ENCODE assay signal across 22 cellular contexts in the genomic region with DNA sequence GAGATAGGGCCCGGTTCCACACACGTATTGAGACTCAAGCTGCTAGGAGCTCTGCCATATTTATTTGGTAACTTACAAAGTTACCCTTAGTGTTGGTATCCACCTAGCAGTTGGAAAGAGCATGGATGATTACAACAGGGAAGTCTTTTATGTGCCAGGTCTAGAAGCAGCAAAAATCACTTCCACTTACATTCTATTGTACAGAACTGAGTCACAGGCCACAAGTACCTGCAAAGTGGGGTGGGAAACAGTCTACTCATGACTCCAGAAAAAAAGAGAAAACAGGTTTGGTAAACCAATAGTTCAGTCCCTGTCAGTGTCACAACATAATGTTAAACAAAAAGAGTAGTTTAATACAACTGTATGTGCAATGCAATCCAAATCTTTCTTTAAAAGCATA.
DNase-seq lines count a peak whose midpoint lies in the region; ATAC-seq, FAIRE-seq and TF ChIP-seq lines count a peak whose summit lies in the region.
"Had no signal": no experiment of that assay in that cellular context is flagged by ENCODE, and none has a peak within 500 bp of the region (broad histone marks: within the 10 kb centered on the region; RNA-seq: fewer than 3 reads in every experiment).

No MANE protein-coding gene starts in this region.

- H2AFZ ChIP-seq in mammary epithelial cell (ENCODE audit: low read depth, low read length) (no peak overlapping the region), keratinocyte (ENCODE audit: control insufficient read depth, low read length) (no peak overlapping the region)

- no peaks in the 10 kb centered on the region for H3K36me3 Mint-ChIP-seq in MCF 10A (ENCODE audit: insufficient read depth, unreplicated experiment)
- H3K36me3 Mint-ChIP-seq: CD4-positive, CD25-positive, alpha-beta regulatory T cell; CD8-positive, alpha-beta memory T cell had no signal

- CTCF ChIA-PET in mammary epithelial cell (lab: Charles Lee; ENCODE audit: low non-redundant PET): no interaction called here
- CTCF ChIA-PET in MCF 10A (lab: Yijun Ruan, JAX): interaction anchor here (0.5 to 0.7 kb wide), 3 partner anchors 294 to 1165 kb away, joined by 3 read pairs; no protein-coding TSS in a partner anchor

- H3K27ac ChIP-seq in mammary epithelial cell (ENCODE audit: insufficient read depth, low read depth, low read length): no peak overlapping the region
- no peak overlapping the region for H3K27ac ChIP-seq in keratinocyte (ENCODE audit: control insufficient read depth, insufficient read depth, low read length)
- H3K27ac ChIP-seq: HL-60 had no signal

- dilution Hi-C loops in mammary epithelial cell (cut with HindIII; ENCODE audit: low sequenced_read_pairs): no loop called here
- dilution Hi-C loops in keratinocyte (cut with MboI; ENCODE audit: extremely low pct_ligation_motif_present, low sequenced_read_pairs): no loop called here

- intact Hi-C loops in mammary epithelial cell (cut with micrococcal nuclease) (no loop called here), MCF 10A (cut with micrococcal nuclease) (no loop called here), left colon (cut with DNase I, micrococcal nuclease) (no loop called here)

- WGBS in mammary epithelial cell (ENCODE audit: low coverage, missing lambda C conversion rate): 94% methylated on average over 2 of the region's 2 CpGs

- H3K9me3 ChIP-seq in mammary epithelial cell (replicated peaks; ENCODE audit: insufficient read depth, low read length) (no peaks in the 10 kb centered on the region), keratinocyte (ENCODE audit: control insufficient read depth, low read depth, low read length) (no peaks in the 10 kb centered on the region)
- H3K9me3 ChIP-seq: BE2C had no signal

- no peak for ATAC-seq in left colon
- ATAC-seq: HCT116 had no signal

- no peak overlapping the region for H3K4me3 Mint-ChIP-seq in MCF 10A (ENCODE audit: unreplicated experiment)
- H3K4me3 Mint-ChIP-seq: CD4-positive, CD25-positive, alpha-beta regulatory T cell; CD8-positive, alpha-beta memory T cell; HFFc6 had no signal

- H3K4me2 ChIP-seq in mammary epithelial cell (ENCODE audit: insufficient read depth, low read depth, low read length) (no peak overlapping the region), keratinocyte (ENCODE audit: control insufficient read depth, extremely low read depth, insufficient read depth, low read depth, low read length) (no peak overlapping the region)

- no peaks in the 10 kb centered on the region for H3K36me3 ChIP-seq in mammary epithelial cell (ENCODE audit: insufficient read depth, low read length)
- H3K36me3 ChIP-seq in keratinocyte (ENCODE audit: control insufficient read depth in 2 of 2, extremely low read depth in 1 of 2, insufficient read depth in 2 of 2, low read length in 2 of 2): no peaks in the 10 kb centered on the region
- H3K36me3 ChIP-seq: BE2C had no signal

- peaks cover 23% of the 10 kb centered on the region for H3K27me3 Mint-ChIP-seq in MCF 10A (ENCODE audit: insufficient read depth, unreplicated experiment)
- H3K27me3 Mint-ChIP-seq: CD4-positive, CD25-positive, alpha-beta regulatory T cell had no signal

- no peaks in the 10 kb centered on the region for H3K4me1 Mint-ChIP-seq in MCF 10A (ENCODE audit: insufficient read depth, unreplicated experiment)
- H3K4me1 Mint-ChIP-seq: CD4-positive, CD25-positive, alpha-beta regulatory T cell; CD8-positive, alpha-beta memory T cell had no signal

- peaks cover 7% of the 10 kb centered on the region for H3K9me3 Mint-ChIP-seq in MCF 10A (ENCODE audit: unreplicated experiment)
- H3K9me3 Mint-ChIP-seq: CD4-positive, CD25-positive, alpha-beta regulatory T cell; HFFc6 had no signal

- in situ Hi-C loops in mammary epithelial cell (cut with MboI; ENCODE audit: low sequenced_read_pairs in 2 of 2): no loop called here

- H3K9me1 ChIP-seq in keratinocyte (ENCODE audit: control insufficient read depth, extremely low read depth, insufficient read depth, low read length): no peaks in the 10 kb centered on the region

- H3K79me2 ChIP-seq in mammary epithelial cell (ENCODE audit: insufficient read depth, low read length) (no peaks in the 10 kb centered on the region), keratinocyte (ENCODE audit: control insufficient read depth, insufficient read depth, low read length) (no peaks in the 10 kb centered on the region)

- H3K9ac ChIP-seq in mammary epithelial cell (ENCODE audit: insufficient read depth, low read length) (no peak overlapping the region), keratinocyte (ENCODE audit: control insufficient read depth, extremely low read depth, insufficient read depth, low read length) (no peak overlapping the region)

- TF ChIP-seq CTCF in mammary epithelial cell (conservative IDR thresholded peaks at IDR 0.05 in 1 of 2, IDR thresholded peaks at IDR 0.05 in 1 of 2; ENCODE audit: extremely low read depth in 1 of 2, insufficient read depth in 1 of 2, low read depth in 1 of 2, low read length in 2 of 2) (no peak), MCF 10A (IDR thresholded peaks at IDR 0.05; ENCODE audit: unreplicated experiment) (no peak), epithelial cell of esophagus (IDR thresholded peaks at IDR 0.05; ENCODE audit: insufficient read depth, low read depth, low read length, missing control alignments) (no peak), keratinocyte (optimal IDR thresholded peaks at IDR 0.05 in 1 of 3, IDR thresholded peaks at IDR 0.05 in 1 of 3, conservative IDR thresholded peaks at IDR 0.05 in 1 of 3; ENCODE audit: extremely low read depth in 1 of 3, insufficient read depth in 2 of 3, low read length in 3 of 3) (no peak)

- POLR2A ChIA-PET in MCF 10A (lab: Yijun Ruan, JAX): no interaction called here

- FAIRE-seq in keratinocyte (lab: Jason Lieb, UNC): peak; percentile 46
- FAIRE-seq: HTR-8/SVneo had no signal

- no peaks in the 10 kb centered on the region for H3K4me1 ChIP-seq in mammary epithelial cell (ENCODE audit: insufficient read depth, low read length)
- peaks cover 4% of the 10 kb centered on the region for H3K4me1 ChIP-seq in keratinocyte (ENCODE audit: control insufficient read depth, extremely low read depth, insufficient read depth, low read length)
- H3K4me1 ChIP-seq: BE2C had no signal

- no peaks in the 10 kb centered on the region for H4K20me1 ChIP-seq in mammary epithelial cell (ENCODE audit: insufficient read depth, low read length)
- no peaks in the 10 kb centered on the region for H4K20me1 ChIP-seq in keratinocyte (ENCODE audit: control insufficient read depth, extremely low read depth, insufficient read depth, low read length)

- DNase-seq in mammary epithelial cell (peak; percentile 42), MCF 10A (ENCODE audit: unreplicated experiment) (no peak), epithelial cell of esophagus (ENCODE audit: low read depth) (peak; percentile 58), keratinocyte (ENCODE audit: low read depth, low spot score) (no peak), left colon (no peak), SKM-1 treated with dmso at 0.1 percent for 144 hours (lab: John Stamatoyannopoulos, UW; ENCODE audit: unreplicated experiment) (no peak)
- no peak for DNase-seq in activated naive CD4-positive, alpha-beta T cell treated with anti-CD3 and anti-CD28 coated beads, Interleukin-2, amount 50 U/mL, for 16 hours
- DNase-seq: BE2C; C1 segment of cervical spinal cord; CD4-positive, CD25-positive, alpha-beta regulatory T cell; CD8-positive, alpha-beta memory T cell; COR-L47; DMS 273 treated with DMSO at 0.1 percent for 48 hours; DMS79; GF-D8; GOT3; H7; HFFc6; IMR-90 had no signal

- no peak overlapping the region for H3K27ac Mint-ChIP-seq in MCF 10A (ENCODE audit: low read depth, unreplicated experiment)
- H3K27ac Mint-ChIP-seq: CD8-positive, alpha-beta memory T cell; HFFc6 had no signal

- no peak overlapping the region for H3K4me3 ChIP-seq in mammary epithelial cell (replicated peaks in 1 of 3; ENCODE audit: insufficient read depth in 1 of 3, low read depth in 2 of 3, low read length in 3 of 3)
- H3K4me3 ChIP-seq in epithelial cell of esophagus (ENCODE audit: low read length): no peak overlapping the region
- no peak overlapping the region for H3K4me3 ChIP-seq in keratinocyte (ENCODE audit: control insufficient read depth in 2 of 3, extremely low read depth in 1 of 3, insufficient read depth in 2 of 3, low read depth in 1 of 3, low read length in 3 of 3)

- BruUV-seq in mammary epithelial cell (replicated peaks; lab: Mats Ljungman, UMichigan): no TSS peak
- no TSS peak for BruUV-seq in MCF 10A (replicated peaks; lab: Mats Ljungman, UMichigan)

- H3K27me3 ChIP-seq in mammary epithelial cell (ENCODE audit: insufficient read depth, low read length) (no peaks in the 10 kb centered on the region), keratinocyte (ENCODE audit: control insufficient read depth, extremely low read depth, insufficient read depth, low read length) (no peaks in the 10 kb centered on the region)
- H3K27me3 ChIP-seq: BE2C had no signal

Comparison
In these comparisons a context has a peak if more than half of its experiments do, and no peak if none do; other contexts are left out.
1. DNase-seq: peak in mammary epithelial cell (single experiment) and epithelial cell of esophagus (single experiment); none in MCF 10A (single experiment), keratinocyte (single experiment), activated naive CD4-positive, alpha-beta T cell treated with anti-CD3 and anti-CD28 coated beads, Interleukin-2, amount 50 U/mL, for 16 hours (single experiment), left colon (0 of 2) and SKM-1 treated with dmso at 0.1 percent for 144 hours (single experiment).